ENCODE assay signal across 15 cellular contexts in genomic region chr1:26724938-26725337, GRCh38. TPM values are rescaled to one million over a fixed set of nuclear protein-coding genes. Genes with fewer than 3 reads are reported as not detected.
DNase-seq lines count a peak whose midpoint lies in the region; ATAC-seq lines count a peak whose summit lies in the region.
"Had no signal": no experiment of that assay in that cellular context is flagged by ENCODE, and none has a peak within 500 bp of the region (broad histone marks: within the 10 kb centered on the region; RNA-seq: fewer than 3 reads in every experiment).

No MANE protein-coding gene starts in this region.

- no peaks in the 10 kb centered on the region for H3K9me3 Mint-ChIP-seq in activated T-cell treated with anti-CD3 and anti-CD28 coated beads, Interleukin-2, amount 50 U/mL, for 72 hours
- no peaks in the 10 kb centered on the region for H3K9me3 Mint-ChIP-seq in stimulated activated naive B cell treated with anti-CD40 and anti-IgM and Interleukin-4, amounts not matched to agents 10 μg/mL and 1 μg/mL and 100 μg/mL, for 72 hours

- peaks cover under 1 to 10% of the 10 kb centered on the region in 2 donors for H3K36me3 Mint-ChIP-seq in activated T-cell treated with anti-CD3 and anti-CD28 coated beads, Interleukin-2, amount 50 U/mL, for 72 hours (ENCODE audit: insufficient read depth in 2 of 2)
- H3K36me3 Mint-ChIP-seq in T-helper 17 cell (ENCODE audit: low read depth), result no peaks in the 10 kb centered on the region
- peaks cover 23 to 41% of the 10 kb centered on the region in 2 donors for H3K36me3 Mint-ChIP-seq in stimulated activated naive B cell treated with anti-CD40 and anti-IgM and Interleukin-4, amounts not matched to agents 10 μg/mL and 1 μg/mL and 100 μg/mL, for 72 hours

- peak overlapping the region; percentile 55 for H3K4me3 ChIP-seq in iPS-18a (ENCODE audit: low read length)
- H3K4me3 ChIP-seq: vagina had no signal

- peak overlapping the region; percentile 20 to 41 for H3K4me3 Mint-ChIP-seq in activated T-cell treated with anti-CD3 and anti-CD28 coated beads, Interleukin-2, amount 50 U/mL, for 72 hours
- no peak overlapping the region for H3K4me3 Mint-ChIP-seq in T-helper 17 cell
- peak overlapping the region in 1 of 2 donors; percentile 51 for H3K4me3 Mint-ChIP-seq in stimulated activated naive B cell treated with anti-CD40 and anti-IgM and Interleukin-4, amounts not matched to agents 10 μg/mL and 1 μg/mL and 100 μg/mL, for 72 hours

- no peaks in the 10 kb centered on the region for H3K27me3 Mint-ChIP-seq in activated T-cell treated with anti-CD3 and anti-CD28 coated beads, Interleukin-2, amount 50 U/mL, for 72 hours (ENCODE audit: low read depth)
- H3K27me3 Mint-ChIP-seq in T-helper 17 cell, result no peaks in the 10 kb centered on the region
- H3K27me3 Mint-ChIP-seq in stimulated activated naive B cell treated with anti-CD40 and anti-IgM and Interleukin-4, amounts not matched to agents 10 μg/mL and 1 μg/mL and 100 μg/mL, for 72 hours, result no peaks in the 10 kb centered on the region

- peak overlapping the region; percentile 44 for H3K27ac Mint-ChIP-seq in activated T-cell treated with anti-CD3 and anti-CD28 coated beads, Interleukin-2, amount 50 U/mL, for 72 hours
- peak overlapping the region; percentile 93 for H3K27ac Mint-ChIP-seq in T-helper 17 cell
- peak overlapping the region; percentile 53 for H3K27ac Mint-ChIP-seq in stimulated activated naive B cell treated with anti-CD40 and anti-IgM and Interleukin-4, amounts not matched to agents 10 μg/mL and 1 μg/mL and 100 μg/mL, for 72 hours

- DNase-seq in activated T-cell treated with anti-CD3 and anti-CD28 coated beads, Interleukin-2, amount 50 U/mL, for 72 hours, result no peak
- no peak for DNase-seq in activated T-cell treated with anti-CD3 and anti-CD28 coated beads, Interleukin-2, amount 50 U/mL, for 1 hour
- DNase-seq in T-helper 17 cell (no peak), Kasumi-1 (lab: John Stamatoyannopoulos, UW) (no peak), Right ventricle myocardium inferior (ENCODE audit: missing footprints) (no peak)
- DNase-seq in stimulated activated naive B cell treated with anti-CD40 and anti-IgM and Interleukin-4, amounts not matched to agents 10 μg/mL and 1 μg/mL and 100 μg/mL, for 72 hours, result no peak
- DNase-seq in activated naive CD4-positive, alpha-beta T cell (lab: John Stamatoyannopoulos, UW), result no peak
- DNase-seq: activated effector memory CD4-positive, alpha-beta T cell treated with anti-CD3 and anti-CD28 coated beads, Interleukin-2, amount 50 U/mL, for 16 hours; GDM1; MV-4-11; NCI-H345; SHP77; WERI-Rb-1 had no signal

- intact Hi-C loops in Right ventricle myocardium inferior (cut with DNase I), result loop anchor here (2.0 kb wide), 1 partner anchor 18 kb away; no protein-coding TSS in a partner anchor

- H3K4me1 ChIP-seq in iPS-18a (ENCODE audit: control insufficient read depth, low read depth, low read length), result peaks cover 55% of the 10 kb centered on the region

- H3K4me1 Mint-ChIP-seq in activated T-cell treated with anti-CD3 and anti-CD28 coated beads, Interleukin-2, amount 50 U/mL, for 72 hours (ENCODE audit: low read depth), result peaks cover 99% of the 10 kb centered on the region
- peaks cover 75% of the 10 kb centered on the region for H3K4me1 Mint-ChIP-seq in T-helper 17 cell
- H3K4me1 Mint-ChIP-seq in stimulated activated naive B cell treated with anti-CD40 and anti-IgM and Interleukin-4, amounts not matched to agents 10 μg/mL and 1 μg/mL and 100 μg/mL, for 72 hours, result peaks cover 63 to 89% of the 10 kb centered on the region in 2 donors

- H3K27me3 ChIP-seq in iPS-18a (ENCODE audit: control insufficient read depth, insufficient read depth, low read length), result no peaks in the 10 kb centered on the region
- H3K27me3 ChIP-seq: vagina had no signal

- H3K9me3 ChIP-seq in T-helper 17 cell (ENCODE audit: control insufficient read depth, low read length, poor library complexity, severe bottlenecking) (no peaks in the 10 kb centered on the region), iPS-18a (ENCODE audit: control insufficient read depth, low read depth, low read length) (no peaks in the 10 kb centered on the region)
- H3K9me3 ChIP-seq: vagina had no signal

- H3K36me3 ChIP-seq in iPS-18a (ENCODE audit: control insufficient read depth, low read depth, low read length), result peaks cover 11% of the 10 kb centered on the region

- no peak for ATAC-seq in activated T-cell treated with anti-CD3 and anti-CD28 coated beads, Interleukin-2, amount 50 U/mL, for 72 hours (replicated peaks in 1 of 2)
- ATAC-seq in T-helper 17 cell (no peak), Right ventricle myocardium inferior (no peak)
- ATAC-seq in stimulated activated naive B cell treated with anti-CD40 and anti-IgM and Interleukin-4, amounts not matched to agents 10 μg/mL and 1 μg/mL and 100 μg/mL, for 72 hours (replicated peaks), result no peak

- H3K9ac ChIP-seq in iPS-18a (ENCODE audit: low read length), result peak overlapping the region; percentile 61

- no peak overlapping the region for H3K27ac ChIP-seq in iPS-18a (ENCODE audit: low read length)

RNA-seq across cellular contexts. Expression of gene ARID1A, which starts 29.1 kb away (rescaled TPM):
- 10 to 100 TPM; 95.1 to 97.3 TPM for total RNA-seq in activated T-cell treated with anti-CD3 and anti-CD28 coated beads, Interleukin-2, amount 50 U/mL, for 72 hours
- 100 to 1,000 TPM; 134 to 136 TPM for total RNA-seq in T-helper 17 cell
- total RNA-seq in Right ventricle myocardium inferior, result 27.5 TPM
